12 cellular contexts compared by ENCODE assay signal in the genomic region with DNA sequence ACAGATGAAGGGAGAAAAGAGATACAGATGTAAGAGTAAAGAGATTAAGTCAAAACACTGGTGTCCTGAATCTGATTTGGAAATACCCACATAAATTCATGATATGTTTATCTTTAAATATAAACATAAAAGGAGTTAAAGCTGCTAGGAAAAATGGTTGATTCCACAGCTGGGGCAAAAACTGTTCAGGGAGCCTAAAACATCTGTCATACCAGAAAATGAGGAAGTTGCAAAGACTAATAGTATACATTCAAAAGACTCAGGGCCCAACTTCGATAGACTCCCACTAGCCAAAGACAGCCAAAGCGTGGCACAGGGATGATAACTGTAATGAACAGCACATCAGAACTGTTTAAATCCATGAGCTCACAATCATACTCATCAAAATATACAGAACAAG.
A peak's percentile ranks its signal among the peaks of the same experiment; 100 is the strongest.
DNase-seq lines count a peak whose midpoint lies in the region; ATAC-seq lines count a peak whose summit lies in the region.
"Had no signal": no experiment of that assay in that cellular context is flagged by ENCODE, and none has a peak within 500 bp of the region (broad histone marks: within the 10 kb centered on the region; RNA-seq: fewer than 3 reads in every experiment).

No MANE protein-coding gene starts in this region.

- ATAC-seq in GM21360 (IDR thresholded peaks at IDR 0.05; ENCODE audit: unreplicated experiment) (peak; percentile 48), HG03103 (IDR thresholded peaks at IDR 0.05; ENCODE audit: low read depth, unreplicated experiment) (peak; percentile 55)
- ATAC-seq in activated T-cell treated with anti-CD3 and anti-CD28 coated beads, Interleukin-2, amount 50 U/mL, for 4 hours: no peak
- ATAC-seq in naive thymus-derived CD4-positive, alpha-beta T cell: no peak
- ATAC-seq: left cardiac atrium, T-cell had no signal

- H3K4me1 ChIP-seq in naive thymus-derived CD4-positive, alpha-beta T cell (ENCODE audit: control insufficient read depth in 2 of 2, insufficient read depth in 2 of 2, low read length in 2 of 2): no peaks in the 10 kb centered on the region
- H3K4me1 ChIP-seq: breast epithelium had no signal

- peaks cover 13% of the 10 kb centered on the region for H3K36me3 Mint-ChIP-seq in activated T-cell treated with anti-CD3 and anti-CD28 coated beads, Interleukin-2, amount 50 U/mL, for 4 hours (ENCODE audit: insufficient read depth)
- H3K36me3 Mint-ChIP-seq in naive thymus-derived CD4-positive, alpha-beta T cell: peaks cover 3 to 47% (median 26%) of the 10 kb centered on the region in 5 donors

- no peak overlapping the region for H3K27ac Mint-ChIP-seq in naive thymus-derived CD4-positive, alpha-beta T cell
- H3K27ac Mint-ChIP-seq: progenitor cell of endocrine pancreas, T-cell had no signal

- no peaks in the 10 kb centered on the region for H3K9me3 Mint-ChIP-seq in activated T-cell treated with anti-CD3 and anti-CD28 coated beads, Interleukin-2, amount 50 U/mL, for 4 hours
- no peaks in the 10 kb centered on the region for H3K9me3 Mint-ChIP-seq in naive thymus-derived CD4-positive, alpha-beta T cell
- H3K9me3 Mint-ChIP-seq: T-cell had no signal

- H3K27me3 ChIP-seq in naive thymus-derived CD4-positive, alpha-beta T cell (ENCODE audit: control insufficient read depth in 2 of 2, insufficient read depth in 2 of 2, low read length in 2 of 2): no peaks in the 10 kb centered on the region

- H3K4me1 Mint-ChIP-seq in activated T-cell treated with anti-CD3 and anti-CD28 coated beads, Interleukin-2, amount 50 U/mL, for 4 hours (ENCODE audit: low read depth): no peaks in the 10 kb centered on the region
- peaks cover 2 to 8% (median 7%) of the 10 kb centered on the region in 7 donors for H3K4me1 Mint-ChIP-seq in naive thymus-derived CD4-positive, alpha-beta T cell

- no peaks in the 10 kb centered on the region for H3K36me3 ChIP-seq in naive thymus-derived CD4-positive, alpha-beta T cell (ENCODE audit: control insufficient read depth in 2 of 3, insufficient read depth in 3 of 3, low read length in 3 of 3)
- H3K36me3 ChIP-seq: breast epithelium had no signal

- intact Hi-C loops in naive thymus-derived CD4-positive, alpha-beta T cell (cut with micrococcal nuclease): no loop called here

- no peak overlapping the region for H3K4me3 ChIP-seq in naive thymus-derived CD4-positive, alpha-beta T cell (ENCODE audit: low read length)
- H3K4me3 ChIP-seq: breast epithelium had no signal

- H3K27ac ChIP-seq in naive thymus-derived CD4-positive, alpha-beta T cell (ENCODE audit: low read depth, low read length): no peak overlapping the region
- H3K27ac ChIP-seq: breast epithelium had no signal

- POLR2A ChIA-PET in naive thymus-derived CD4-positive, alpha-beta T cell (lab: Charles Lee): interaction anchor here (0.6 kb wide), 1 partner anchor 14 kb away, joined by 3 read pairs; no protein-coding TSS in a partner anchor

- no peaks in the 10 kb centered on the region for H3K27me3 Mint-ChIP-seq in activated T-cell treated with anti-CD3 and anti-CD28 coated beads, Interleukin-2, amount 50 U/mL, for 4 hours (ENCODE audit: low read depth)
- H3K27me3 Mint-ChIP-seq in naive thymus-derived CD4-positive, alpha-beta T cell: no peaks in the 10 kb centered on the region
- H3K27me3 Mint-ChIP-seq: progenitor cell of endocrine pancreas, T-cell had no signal

- no peak overlapping the region for H3K4me3 Mint-ChIP-seq in activated T-cell treated with anti-CD3 and anti-CD28 coated beads, Interleukin-2, amount 50 U/mL, for 4 hours
- H3K4me3 Mint-ChIP-seq in naive thymus-derived CD4-positive, alpha-beta T cell: no peak overlapping the region
- H3K4me3 Mint-ChIP-seq: T-cell had no signal

- H3K9me3 ChIP-seq in naive thymus-derived CD4-positive, alpha-beta T cell (ENCODE audit: control insufficient read depth in 2 of 3, low read length in 3 of 3): no peaks in the 10 kb centered on the region
- H3K9me3 ChIP-seq: breast epithelium had no signal

- DNase-seq in GF-D8 (lab: John Stamatoyannopoulos, UW) (peak; percentile 66), RPMI8226 (peak; percentile 62), glomerular visceral epithelial cell (ENCODE audit: extremely low spot score) (no peak), cortex of kidney (lab: John Stamatoyannopoulos, UW) (no peak)
- no peak for DNase-seq in activated T-cell treated with anti-CD3 and anti-CD28 coated beads, Interleukin-2, amount 50 U/mL, for 4 hours
- no peak for DNase-seq in naive thymus-derived CD4-positive, alpha-beta T cell
- DNase-seq: left cardiac atrium, T-cell had no signal

- CTCF ChIA-PET in naive thymus-derived CD4-positive, alpha-beta T cell (lab: Charles Lee): no interaction called here

Comparison
In these comparisons a context has a peak if more than half of its experiments do, and no peak if none do; other contexts are left out.
1. DNase-seq: peak in GF-D8 (single experiment) and RPMI8226 (single experiment); none in activated T-cell treated with anti-CD3 and anti-CD28 coated beads, Interleukin-2, amount 50 U/mL, for 4 hours (single experiment), naive thymus-derived CD4-positive, alpha-beta T cell (0 of 9), glomerular visceral epithelial cell (single experiment) and cortex of kidney (single experiment).
2. ATAC-seq: peak in GM21360 (single experiment) and HG03103 (single experiment); none in activated T-cell treated with anti-CD3 and anti-CD28 coated beads, Interleukin-2, amount 50 U/mL, for 4 hours (0 of 2) and naive thymus-derived CD4-positive, alpha-beta T cell (single experiment).